Comparison of ENCODE assay signal across 32 cellular contexts in the genomic region with DNA sequence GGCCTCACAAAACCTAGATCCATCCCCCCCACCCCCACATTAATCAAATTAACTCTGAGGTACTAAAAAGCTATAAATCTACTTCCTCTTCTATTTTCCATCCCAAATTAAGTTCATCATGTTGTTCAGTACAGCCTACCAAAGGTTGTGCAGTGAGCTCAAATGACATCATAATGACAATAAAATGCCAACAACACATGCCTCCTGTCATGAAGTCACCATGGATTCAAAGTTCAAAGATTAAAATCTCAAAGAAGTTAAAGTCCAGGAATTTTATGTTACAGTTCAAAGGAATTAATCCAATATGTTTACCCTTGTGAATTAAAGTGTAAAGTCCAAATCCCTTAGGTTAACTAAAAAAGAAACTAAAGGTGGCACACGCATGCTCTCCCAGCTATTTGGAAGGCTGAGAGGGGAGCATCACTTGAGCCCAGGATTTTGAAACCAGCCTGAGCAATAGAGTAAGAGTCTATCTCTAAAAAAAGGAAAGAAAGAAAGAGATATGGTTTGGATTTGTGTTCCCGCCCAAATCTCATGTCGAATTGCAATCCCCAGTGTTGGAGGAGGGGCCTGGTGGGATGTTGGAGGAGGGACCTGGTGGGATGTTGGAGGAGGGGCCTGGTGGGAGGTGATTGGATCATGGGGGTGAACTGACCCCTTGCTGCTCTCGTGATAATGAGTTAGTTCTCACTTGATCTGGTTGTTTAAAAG. TPM values are rescaled to one million over a fixed set of nuclear protein-coding genes. Genes with fewer than 3 reads are reported as not detected.
DNase-seq lines count a peak whose midpoint lies in the region; ATAC-seq and TF ChIP-seq lines count a peak whose summit lies in the region.
"Had no signal": no experiment of that assay in that cellular context is flagged by ENCODE, and none has a peak within 500 bp of the region (broad histone marks: within the 10 kb centered on the region; RNA-seq: fewer than 3 reads in every experiment).

No MANE protein-coding gene starts in this region.

- peak overlapping the region; percentile 27 for H2AFZ ChIP-seq in neural progenitor cell (replicated peaks)

- peaks cover 5% of the 10 kb centered on the region for H3K27me3 ChIP-seq in neural progenitor cell
- H3K27me3 ChIP-seq in HAP-1 (ENCODE audit: low read depth): no peaks in the 10 kb centered on the region
- H3K27me3 ChIP-seq: BLaER1, breast epithelium, testis had no signal

- H3F3A ChIP-seq in neural progenitor cell (ENCODE audit: low read depth): peaks cover 18% of the 10 kb centered on the region

- H3K4me1 Mint-ChIP-seq in WTC11 (peaks cover 29% of the 10 kb centered on the region), neural progenitor cell (peaks cover 27% of the 10 kb centered on the region)
- H3K4me1 Mint-ChIP-seq: activated CD4-positive, alpha-beta T cell treated with anti-CD3 and anti-CD28 coated beads for 36 hours; activated T-helper 17 cell treated with anti-CD3 and anti-CD28 coated beads, Interleukin-2, amount 50 U/mL, for 72 hours had no signal

- intact Hi-C loops in left colon (cut with DNase I, micrococcal nuclease): no loop called here

- no peaks in the 10 kb centered on the region for H3K79me2 ChIP-seq in neural progenitor cell (ENCODE audit: low read depth)

- H3K4me2 ChIP-seq in neural progenitor cell: no peak overlapping the region
- H3K4me2 ChIP-seq: BLaER1, KMS-11 had no signal

- peak; percentile 88 for ATAC-seq in WTC11
- ATAC-seq in left colon: peak; percentile 92
- no peak for ATAC-seq in HG03457 (IDR thresholded peaks at IDR 0.05; ENCODE audit: unreplicated experiment)
- ATAC-seq: activated CD4-positive, alpha-beta T cell treated with anti-CD3 and anti-CD28 coated beads for 36 hours; activated CD8-positive, alpha-beta T cell treated with anti-CD3 and anti-CD28 coated beads, Interleukin-2, amount 10 ng/mL, durations not matched to agents 7 days and 5 days; activated T-helper 17 cell treated with anti-CD3 and anti-CD28 coated beads, Interleukin-2, amount 50 U/mL, for 72 hours; lower lobe of right lung; natural killer cell treated with Interleukin-12 subunit alpha and Interleukin-12 subunit beta and Interleukin-15 and Interleukin-18, amount 100 ng/mL, for 72 hours; Panc1; stimulated activated naive CD8-positive, alpha-beta T cell treated with anti-CD3 and anti-CD28 coated beads, Interleukin-15, Interleukin-2, amounts not matched to agents 100 U/mL and 50 U/mL, for 24 hours had no signal

- no peak overlapping the region for H3K4me3 ChIP-seq in neural progenitor cell
- H3K4me3 ChIP-seq in HAP-1: no peak overlapping the region
- H3K4me3 ChIP-seq: BLaER1, breast epithelium, lower lobe of right lung, skin epidermis, testis had no signal

- H3K36me3 ChIP-seq in neural progenitor cell (no peaks in the 10 kb centered on the region), HAP-1 (replicated peaks) (no peaks in the 10 kb centered on the region)
- H3K36me3 ChIP-seq: BLaER1, breast epithelium, lower lobe of right lung had no signal

- H3K4me1 ChIP-seq in neural progenitor cell (peaks cover 14% of the 10 kb centered on the region), HAP-1 (no peaks in the 10 kb centered on the region)
- H3K4me1 ChIP-seq: BLaER1, breast epithelium, lower lobe of right lung, testis had no signal

- H3K27me3 Mint-ChIP-seq in WTC11 (ENCODE audit: low read depth) (no peaks in the 10 kb centered on the region), neural progenitor cell (ENCODE audit: insufficient read depth, low read depth) (peaks cover 15% of the 10 kb centered on the region)
- H3K27me3 Mint-ChIP-seq: activated CD4-positive, alpha-beta T cell treated with anti-CD3 and anti-CD28 coated beads for 36 hours had no signal

- H3K36me3 Mint-ChIP-seq in WTC11 (no peaks in the 10 kb centered on the region), neural progenitor cell (no peaks in the 10 kb centered on the region)
- H3K36me3 Mint-ChIP-seq: natural killer cell treated with Interleukin-12 subunit alpha and Interleukin-12 subunit beta and Interleukin-15 and Interleukin-18, amount 100 ng/mL, for 72 hours had no signal

- H3K27ac ChIP-seq in neural progenitor cell: no peak overlapping the region
- H3K27ac ChIP-seq: BLaER1, breast epithelium, KMS-11, lower lobe of right lung, skin epidermis, testis had no signal

- peaks cover 10% of the 10 kb centered on the region for H3K9me3 Mint-ChIP-seq in WTC11
- H3K9me3 Mint-ChIP-seq in neural progenitor cell: peaks cover 23% of the 10 kb centered on the region
- H3K9me3 Mint-ChIP-seq: activated T-helper 17 cell treated with anti-CD3 and anti-CD28 coated beads, Interleukin-2, amount 50 U/mL, for 72 hours; natural killer cell treated with Interleukin-12 subunit alpha and Interleukin-12 subunit beta and Interleukin-15 and Interleukin-18, amount 100 ng/mL, for 72 hours; T-helper 2 cell treated with Interferon-gamma antibody and Interleukin-4, amounts not matched to agents 5 μg/mL and 100 μg/mL, for 36 hours had no signal

- H3K27ac Mint-ChIP-seq in WTC11 (no peak overlapping the region), neural progenitor cell (no peak overlapping the region)
- H3K27ac Mint-ChIP-seq: activated CD4-positive, alpha-beta T cell treated with anti-CD3 and anti-CD28 coated beads for 36 hours; activated CD8-positive, alpha-beta T cell treated with anti-CD3 and anti-CD28 coated beads, Interleukin-2, amount 10 ng/mL, durations not matched to agents 7 days and 5 days; activated T-helper 17 cell treated with anti-CD3 and anti-CD28 coated beads, Interleukin-2, amount 50 U/mL, for 72 hours; natural killer cell treated with Interleukin-12 subunit alpha and Interleukin-12 subunit beta and Interleukin-15 and Interleukin-18, amount 100 ng/mL, for 72 hours; T-helper 2 cell treated with Interferon-gamma antibody and Interleukin-4, amounts not matched to agents 5 μg/mL and 100 μg/mL, for 36 hours had no signal

- H4K20me1 ChIP-seq in neural progenitor cell (ENCODE audit: low read depth): no peaks in the 10 kb centered on the region
- H4K20me1 ChIP-seq: BLaER1 had no signal

- no peak overlapping the region for H3K9ac ChIP-seq in neural progenitor cell
- H3K9ac ChIP-seq: BLaER1, KMS-11 had no signal

- H3K9me3 ChIP-seq in neural progenitor cell (ENCODE audit: low read depth) (no peaks in the 10 kb centered on the region), HAP-1 (no peaks in the 10 kb centered on the region)
- H3K9me3 ChIP-seq: BLaER1, breast epithelium, lower lobe of right lung, testis had no signal

- H3K4me3 Mint-ChIP-seq in WTC11 (no peak overlapping the region), neural progenitor cell (no peak overlapping the region)
- H3K4me3 Mint-ChIP-seq: activated CD4-positive, alpha-beta T cell treated with anti-CD3 and anti-CD28 coated beads for 36 hours; activated CD8-positive, alpha-beta T cell treated with anti-CD3 and anti-CD28 coated beads, Interleukin-2, amount 10 ng/mL, durations not matched to agents 7 days and 5 days; activated T-helper 17 cell treated with anti-CD3 and anti-CD28 coated beads, Interleukin-2, amount 50 U/mL, for 72 hours; natural killer cell treated with Interleukin-12 subunit alpha and Interleukin-12 subunit beta and Interleukin-15 and Interleukin-18, amount 100 ng/mL, for 72 hours; T-helper 2 cell treated with Interferon-gamma antibody and Interleukin-4, amounts not matched to agents 5 μg/mL and 100 μg/mL, for 36 hours had no signal

- CTCF ChIA-PET in HEK293T (lab: Yijun Ruan, JAX): interaction anchor here (0.9 kb wide), 1 partner anchor 35 kb away, joined by 3 read pairs; no protein-coding TSS in a partner anchor
- CTCF ChIA-PET in WTC11 (lab: Charles Lee): interaction anchor here (0.7 kb wide), 1 partner anchor 17 kb away, joined by 3 read pairs; no protein-coding TSS in a partner anchor

- TF ChIP-seq CTCF in WTC11 (IDR thresholded peaks at IDR 0.05): no peak
- TF ChIP-seq CTCF in neural progenitor cell (IDR thresholded peaks at IDR 0.05): no peak

- in situ Hi-C loops in HAP-1 (cut with MboI; ENCODE audit: low sequenced_read_pairs): no loop called here

- DNase-seq in HEK293T (ENCODE audit: extremely low spot score): no peak
- peak; percentile 26 for DNase-seq in WTC11 (ENCODE audit: low spot score)
- no peak for DNase-seq in left colon
- no peak for DNase-seq in neural progenitor cell (ENCODE audit: low spot score)
- no peak for DNase-seq in DMS153 treated with DMSO at 0.1 percent for 48 hours (lab: John Stamatoyannopoulos, UW; ENCODE audit: unreplicated experiment)
- DNase-seq in HAP-1 (ENCODE audit: low spot score in 2 of 2): no peak
- DNase-seq in DMS79 (lab: John Stamatoyannopoulos, UW): no peak
- DNase-seq: activated CD4-positive, alpha-beta T cell treated with anti-CD3 and anti-CD28 coated beads for 36 hours; activated CD8-positive, alpha-beta T cell treated with anti-CD3 and anti-CD28 coated beads, Interleukin-2, amount 10 ng/mL, durations not matched to agents 7 days and 5 days; activated naive CD4-positive, alpha-beta T cell treated with anti-CD3 and anti-CD28 coated beads, Interleukin-2, amount 50 U/mL, for 16 hours; anterior cingulate cortex; DMS 273 treated with DMSO at 0.1 percent for 48 hours; effector CD8-positive, alpha-beta T cell; glutamatergic neuron; kidney; lower lobe of right lung; NCI-H1417; NCI-H2029 treated with DMSO at 0.1 percent for 48 hours; NCI-H524 treated with DMSO at 0.1 percent for 48 hours; NK-92 treated with Interleukin-12 subunit alpha and Interleukin-12 subunit beta, amount 100 ng/mL, for 24 hours; SHP77 treated with DMSO at 0.1 percent for 48 hours; stimulated activated naive CD8-positive, alpha-beta T cell treated with anti-CD3 and anti-CD28 coated beads, Interleukin-15, Interleukin-2, amounts not matched to agents 100 U/mL and 50 U/mL, for 24 hours; testis had no signal

- POLR2A ChIA-PET in HEK293T (lab: Yijun Ruan, JAX): interaction anchor here (1.0 kb wide), 1 partner anchor 26 kb away, joined by 3 read pairs; the partner anchor contains the start of gene SIRT5
- POLR2A ChIA-PET in WTC11 (lab: Charles Lee): no interaction called here

TF ChIP-seq in HEK293T, 16 proteins besides CTCF, POLR2A, EP300 and RAD21:
- TF ChIP-seq L3MBTL2 (conservative IDR thresholded peaks at IDR 0.05): peak; percentile 33; the same call in 1 of the 2 replicates
- TF ChIP-seq FOXA1 (IDR thresholded peaks at IDR 0.05): no peak

TF ChIP-seq in WTC11, 78 proteins besides CTCF, POLR2A, EP300 and RAD21 (continues in another document):
- TF ChIP-seq IRF2 (CRISPR knock-in tag; IDR thresholded peaks at IDR 0.05; ENCODE audit: borderline replicate concordance, low read depth): no peak
- TF ChIP-seq ERG (CRISPR knock-in tag; IDR thresholded peaks at IDR 0.05): no peak

RNA-seq across cellular contexts. Expression of gene SIRT5, which starts 25.7 kb away (rescaled TPM):
- total RNA-seq in WTC11 (2021) (11.8 to 16.3 TPM (median 15.5 TPM) in 3 replicates), left colon (10 to 100 TPM; 13.0 to 16.5 TPM), neural progenitor cell (ENCODE audit: low replicate concordance) (14.3 and 18.2 TPM in 2 replicates)
